13 cellular contexts compared by ENCODE assay signal in the genomic region with DNA sequence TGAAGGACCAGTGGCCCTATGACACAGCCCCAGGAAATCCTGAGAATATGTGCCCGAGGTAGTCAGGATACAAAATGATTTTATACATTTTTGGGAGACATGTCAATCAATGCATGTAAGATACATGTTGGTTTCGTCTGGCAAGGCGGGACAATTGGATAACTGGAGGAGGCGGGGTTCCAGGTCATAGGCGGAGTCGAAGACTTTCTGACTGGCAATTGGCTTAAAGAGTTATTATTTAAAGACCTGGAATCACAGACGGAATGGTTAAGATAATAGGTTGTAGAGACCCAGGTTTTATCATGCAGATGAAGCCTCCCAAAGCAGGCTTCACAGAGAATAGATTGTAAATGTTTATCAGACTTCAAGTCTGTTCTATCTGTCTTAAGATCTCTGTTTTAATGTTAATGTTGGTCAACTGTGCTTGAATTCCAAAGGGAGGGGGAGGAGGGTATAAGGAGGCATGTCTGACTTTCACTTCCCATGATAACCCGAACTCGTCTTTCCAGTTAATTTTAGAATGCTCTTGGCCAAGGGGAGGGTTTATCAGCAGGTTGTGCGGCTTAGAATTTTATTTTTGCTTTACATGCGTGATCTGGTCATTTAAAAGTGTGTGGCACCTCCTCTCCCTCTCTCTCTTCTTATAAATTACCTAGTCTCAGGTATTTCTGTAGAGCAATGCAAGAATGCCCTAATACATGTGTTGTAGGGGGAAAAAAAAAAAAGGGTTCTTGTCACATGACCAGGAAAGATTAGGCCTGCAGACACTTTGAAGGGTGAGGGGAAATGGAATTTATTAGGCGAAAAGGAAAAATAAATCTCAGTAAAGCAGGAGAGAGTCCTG.
DNase-seq lines count a peak whose midpoint lies in the region; ATAC-seq, FAIRE-seq and TF ChIP-seq lines count a peak whose summit lies in the region.
"Had no signal": no experiment of that assay in that cellular context is flagged by ENCODE, and none has a peak within 500 bp of the region (broad histone marks: within the 10 kb centered on the region; RNA-seq: fewer than 3 reads in every experiment).

No MANE protein-coding gene starts in this region.

- peak overlapping the region; percentile 25 for H3K4me3 ChIP-seq in left ventricle myocardium inferior
- peak overlapping the region in 1 of 3 experiments; percentile 11 for H3K4me3 ChIP-seq in keratinocyte (ENCODE audit: control insufficient read depth in 2 of 3, extremely low read depth in 1 of 3, insufficient read depth in 2 of 3, low read depth in 1 of 3, low read length in 3 of 3)

- peaks cover 7% of the 10 kb centered on the region for H3K27me3 Mint-ChIP-seq in activated naive CD8-positive, alpha-beta T cell treated with anti-CD3 and anti-CD28 coated beads for 36 hours

- H4K20me1 ChIP-seq in keratinocyte (ENCODE audit: control insufficient read depth, extremely low read depth, insufficient read depth, low read length): no peaks in the 10 kb centered on the region

- DNase-seq in left ventricle myocardium inferior (no peak), cardiac septum (ENCODE audit: low spot score) (no peak), amniotic epithelial cell (ENCODE audit: low read depth) (peak; percentile 71), keratinocyte (ENCODE audit: low read depth, low spot score) (no peak), HuH-7 (ENCODE audit: low spot score) (no peak), cerebellar cortex (ENCODE audit: low spot score) (no peak)
- no peak for DNase-seq in activated naive CD8-positive, alpha-beta T cell treated with anti-CD3 and anti-CD28 coated beads for 36 hours
- DNase-seq: activated CD8-positive, alpha-beta T cell treated with anti-CD3 and anti-CD28 coated beads for 36 hours; MM.1S; NCI-H2171; stimulated activated CD4-positive, alpha-beta T cell treated with anti-CD3 and anti-CD28 coated beads, Interleukin-15, amount 100 ng/mL, for 24 hours had no signal

- no peaks in the 10 kb centered on the region for H3K79me2 ChIP-seq in keratinocyte (ENCODE audit: control insufficient read depth, insufficient read depth, low read length)

- no peaks in the 10 kb centered on the region for H3K36me3 Mint-ChIP-seq in activated naive CD8-positive, alpha-beta T cell treated with anti-CD3 and anti-CD28 coated beads for 36 hours

- H3K36me3 ChIP-seq in left ventricle myocardium inferior (no peaks in the 10 kb centered on the region), keratinocyte (ENCODE audit: control insufficient read depth in 2 of 2, extremely low read depth in 1 of 2, insufficient read depth in 2 of 2, low read length in 2 of 2) (no peaks in the 10 kb centered on the region)

- peaks cover 4% of the 10 kb centered on the region for H3K9me3 Mint-ChIP-seq in activated naive CD8-positive, alpha-beta T cell treated with anti-CD3 and anti-CD28 coated beads for 36 hours

- H3K9me3 ChIP-seq in left ventricle myocardium inferior (replicated peaks) (no peaks in the 10 kb centered on the region), keratinocyte (ENCODE audit: control insufficient read depth, low read depth, low read length) (peaks cover 4% of the 10 kb centered on the region)

- TF ChIP-seq CTCF in left ventricle myocardium inferior (IDR thresholded peaks at IDR 0.05; ENCODE audit: borderline replicate concordance) (no peak), keratinocyte (optimal IDR thresholded peaks at IDR 0.05 in 1 of 3, IDR thresholded peaks at IDR 0.05 in 1 of 3, conservative IDR thresholded peaks at IDR 0.05 in 1 of 3; ENCODE audit: extremely low read depth in 1 of 3, insufficient read depth in 2 of 3, low read length in 3 of 3) (no peak)

- intact Hi-C loops in left ventricle myocardium inferior (cut with micrococcal nuclease) (loop anchor here (5.0 kb wide), 1 partner anchor 330 kb away; no protein-coding TSS in a partner anchor), cardiac septum (cut with DNase I) (no loop called here)

- H3K4me1 Mint-ChIP-seq in activated naive CD8-positive, alpha-beta T cell treated with anti-CD3 and anti-CD28 coated beads for 36 hours: no peaks in the 10 kb centered on the region

- dilution Hi-C loops in keratinocyte (cut with MboI; ENCODE audit: extremely low pct_ligation_motif_present, low sequenced_read_pairs): no loop called here

- no peak for FAIRE-seq in keratinocyte (lab: Jason Lieb, UNC)

- H3K9ac ChIP-seq in keratinocyte (ENCODE audit: control insufficient read depth, extremely low read depth, insufficient read depth, low read length): no peak overlapping the region

- no peak overlapping the region for H3K4me3 Mint-ChIP-seq in activated naive CD8-positive, alpha-beta T cell treated with anti-CD3 and anti-CD28 coated beads for 36 hours
- H3K4me3 Mint-ChIP-seq: activated CD8-positive, alpha-beta T cell treated with anti-CD3 and anti-CD28 coated beads for 36 hours had no signal

- H3K27me3 ChIP-seq in left ventricle myocardium inferior (ENCODE audit: low read depth) (peaks cover 7% of the 10 kb centered on the region), keratinocyte (ENCODE audit: control insufficient read depth, extremely low read depth, insufficient read depth, low read length) (no peaks in the 10 kb centered on the region)

- H3K4me1 ChIP-seq in left ventricle myocardium inferior: peaks cover 13% of the 10 kb centered on the region
- peaks cover 5% of the 10 kb centered on the region for H3K4me1 ChIP-seq in keratinocyte (ENCODE audit: control insufficient read depth, extremely low read depth, insufficient read depth, low read length)

- no peak overlapping the region for H3K27ac Mint-ChIP-seq in activated naive CD8-positive, alpha-beta T cell treated with anti-CD3 and anti-CD28 coated beads for 36 hours
- H3K27ac Mint-ChIP-seq: activated CD8-positive, alpha-beta T cell treated with anti-CD3 and anti-CD28 coated beads for 36 hours had no signal

- H3K27ac ChIP-seq in left ventricle myocardium inferior (replicated peaks): no peak overlapping the region
- H3K27ac ChIP-seq in keratinocyte (ENCODE audit: control insufficient read depth, insufficient read depth, low read length): no peak overlapping the region

- no peak for ATAC-seq in GM21381 (IDR thresholded peaks at IDR 0.05; ENCODE audit: unreplicated experiment)
- ATAC-seq: activated CD8-positive, alpha-beta T cell treated with anti-CD3 and anti-CD28 coated beads for 36 hours; Panc1 had no signal

- no peak overlapping the region for H2AFZ ChIP-seq in keratinocyte (ENCODE audit: control insufficient read depth, low read length)

- H3K9me1 ChIP-seq in keratinocyte (ENCODE audit: control insufficient read depth, extremely low read depth, insufficient read depth, low read length): no peaks in the 10 kb centered on the region

- H3K4me2 ChIP-seq in keratinocyte (ENCODE audit: control insufficient read depth, extremely low read depth, insufficient read depth, low read depth, low read length): peak overlapping the region; percentile 22
